In the genomic region with DNA sequence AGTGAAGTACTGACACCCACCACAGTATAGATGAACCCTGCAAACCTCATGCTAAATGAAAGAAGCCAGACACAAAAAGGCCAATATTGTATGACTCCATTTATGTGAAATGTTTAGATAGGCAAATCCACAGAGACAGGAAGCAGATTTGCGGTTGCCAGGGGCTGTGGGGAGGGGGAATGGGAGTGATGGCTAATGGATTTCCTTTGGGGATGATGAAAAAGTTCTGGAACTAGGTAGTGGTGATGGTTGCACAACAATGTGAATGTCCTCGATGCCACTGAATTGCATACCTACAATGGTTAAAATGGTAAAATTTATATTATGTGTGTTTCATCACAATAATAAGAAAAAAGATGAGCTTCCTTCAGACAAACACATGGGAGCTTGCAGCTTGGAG, we compare ENCODE assay signal across 1 cellular context.
TF ChIP-seq lines count a peak whose summit lies in the region.

No MANE protein-coding gene starts in this region.

TF ChIP-seq in GM23338, 12 proteins besides CTCF, POLR2A, EP300 and RAD21 (continued from another document):
- TF ChIP-seq, protein P1, sequence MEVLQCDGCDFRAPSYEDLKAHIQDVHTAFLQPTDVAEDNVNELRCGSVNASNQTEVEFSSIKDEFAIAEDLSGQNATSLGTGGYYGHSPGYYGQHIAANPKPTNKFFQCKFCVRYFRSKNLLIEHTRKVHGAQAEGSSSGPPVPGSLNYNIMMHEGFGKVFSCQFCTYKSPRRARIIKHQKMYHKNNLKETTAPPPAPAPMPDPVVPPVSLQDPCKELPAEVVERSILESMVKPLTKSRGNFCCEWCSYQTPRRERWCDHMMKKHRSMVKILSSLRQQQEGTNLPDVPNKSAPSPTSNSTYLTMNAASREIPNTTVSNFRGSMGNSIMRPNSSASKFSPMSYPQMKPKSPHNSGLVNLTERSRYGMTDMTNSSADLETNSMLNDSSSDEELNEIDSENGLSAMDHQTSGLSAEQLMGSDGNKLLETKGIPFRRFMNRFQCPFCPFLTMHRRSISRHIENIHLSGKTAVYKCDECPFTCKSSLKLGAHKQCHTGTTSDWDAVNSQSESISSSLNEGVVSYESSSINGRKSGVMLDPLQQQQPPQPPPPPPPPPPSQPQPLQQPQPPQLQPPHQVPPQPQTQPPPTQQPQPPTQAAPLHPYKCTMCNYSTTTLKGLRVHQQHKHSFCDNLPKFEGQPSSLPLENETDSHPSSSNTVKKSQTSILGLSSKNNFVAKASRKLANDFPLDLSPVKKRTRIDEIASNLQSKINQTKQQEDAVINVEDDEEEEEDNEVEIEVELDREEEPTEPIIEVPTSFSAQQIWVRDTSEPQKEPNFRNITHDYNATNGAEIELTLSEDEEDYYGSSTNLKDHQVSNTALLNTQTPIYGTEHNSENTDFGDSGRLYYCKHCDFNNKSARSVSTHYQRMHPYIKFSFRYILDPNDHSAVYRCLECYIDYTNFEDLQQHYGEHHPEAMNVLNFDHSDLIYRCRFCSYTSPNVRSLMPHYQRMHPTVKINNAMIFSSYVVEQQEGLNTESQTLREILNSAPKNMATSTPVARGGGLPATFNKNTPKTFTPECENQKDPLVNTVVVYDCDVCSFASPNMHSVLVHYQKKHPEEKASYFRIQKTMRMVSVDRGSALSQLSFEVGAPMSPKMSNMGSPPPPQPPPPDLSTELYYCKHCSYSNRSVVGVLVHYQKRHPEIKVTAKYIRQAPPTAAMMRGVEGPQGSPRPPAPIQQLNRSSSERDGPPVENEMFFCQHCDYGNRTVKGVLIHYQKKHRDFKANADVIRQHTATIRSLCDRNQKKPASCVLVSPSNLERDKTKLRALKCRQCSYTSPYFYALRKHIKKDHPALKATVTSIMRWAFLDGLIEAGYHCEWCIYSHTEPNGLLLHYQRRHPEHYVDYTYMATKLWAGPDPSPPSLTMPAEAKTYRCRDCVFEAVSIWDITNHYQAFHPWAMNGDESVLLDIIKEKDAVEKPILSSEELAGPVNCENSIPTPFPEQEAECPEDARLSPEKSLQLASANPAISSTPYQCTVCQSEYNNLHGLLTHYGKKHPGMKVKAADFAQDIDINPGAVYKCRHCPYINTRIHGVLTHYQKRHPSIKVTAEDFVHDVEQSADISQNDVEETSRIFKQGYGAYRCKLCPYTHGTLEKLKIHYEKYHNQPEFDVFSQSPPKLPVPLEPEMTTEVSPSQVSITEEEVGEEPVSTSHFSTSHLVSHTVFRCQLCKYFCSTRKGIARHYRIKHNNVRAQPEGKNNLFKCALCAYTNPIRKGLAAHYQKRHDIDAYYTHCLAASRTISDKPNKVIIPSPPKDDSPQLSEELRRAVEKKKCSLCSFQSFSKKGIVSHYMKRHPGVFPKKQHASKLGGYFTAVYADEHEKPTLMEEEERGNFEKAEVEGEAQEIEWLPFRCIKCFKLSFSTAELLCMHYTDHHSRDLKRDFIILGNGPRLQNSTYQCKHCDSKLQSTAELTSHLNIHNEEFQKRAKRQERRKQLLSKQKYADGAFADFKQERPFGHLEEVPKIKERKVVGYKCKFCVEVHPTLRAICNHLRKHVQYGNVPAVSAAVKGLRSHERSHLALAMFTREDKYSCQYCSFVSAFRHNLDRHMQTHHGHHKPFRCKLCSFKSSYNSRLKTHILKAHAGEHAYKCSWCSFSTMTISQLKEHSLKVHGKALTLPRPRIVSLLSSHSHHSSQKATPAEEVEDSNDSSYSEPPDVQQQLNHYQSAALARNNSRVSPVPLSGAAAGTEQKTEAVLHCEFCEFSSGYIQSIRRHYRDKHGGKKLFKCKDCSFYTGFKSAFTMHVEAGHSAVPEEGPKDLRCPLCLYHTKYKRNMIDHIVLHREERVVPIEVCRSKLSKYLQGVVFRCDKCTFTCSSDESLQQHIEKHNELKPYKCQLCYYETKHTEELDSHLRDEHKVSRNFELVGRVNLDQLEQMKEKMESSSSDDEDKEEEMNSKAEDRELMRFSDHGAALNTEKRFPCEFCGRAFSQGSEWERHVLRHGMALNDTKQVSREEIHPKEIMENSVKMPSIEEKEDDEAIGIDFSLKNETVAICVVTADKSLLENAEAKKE (CRISPR knock-in tag; IDR thresholded peaks at IDR 0.05): no peak
- no peak for TF ChIP-seq EZH2phosphoT487 (IDR thresholded peaks at IDR 0.05; ENCODE audit: unreplicated experiment)
- TF ChIP-seq, protein P2, sequence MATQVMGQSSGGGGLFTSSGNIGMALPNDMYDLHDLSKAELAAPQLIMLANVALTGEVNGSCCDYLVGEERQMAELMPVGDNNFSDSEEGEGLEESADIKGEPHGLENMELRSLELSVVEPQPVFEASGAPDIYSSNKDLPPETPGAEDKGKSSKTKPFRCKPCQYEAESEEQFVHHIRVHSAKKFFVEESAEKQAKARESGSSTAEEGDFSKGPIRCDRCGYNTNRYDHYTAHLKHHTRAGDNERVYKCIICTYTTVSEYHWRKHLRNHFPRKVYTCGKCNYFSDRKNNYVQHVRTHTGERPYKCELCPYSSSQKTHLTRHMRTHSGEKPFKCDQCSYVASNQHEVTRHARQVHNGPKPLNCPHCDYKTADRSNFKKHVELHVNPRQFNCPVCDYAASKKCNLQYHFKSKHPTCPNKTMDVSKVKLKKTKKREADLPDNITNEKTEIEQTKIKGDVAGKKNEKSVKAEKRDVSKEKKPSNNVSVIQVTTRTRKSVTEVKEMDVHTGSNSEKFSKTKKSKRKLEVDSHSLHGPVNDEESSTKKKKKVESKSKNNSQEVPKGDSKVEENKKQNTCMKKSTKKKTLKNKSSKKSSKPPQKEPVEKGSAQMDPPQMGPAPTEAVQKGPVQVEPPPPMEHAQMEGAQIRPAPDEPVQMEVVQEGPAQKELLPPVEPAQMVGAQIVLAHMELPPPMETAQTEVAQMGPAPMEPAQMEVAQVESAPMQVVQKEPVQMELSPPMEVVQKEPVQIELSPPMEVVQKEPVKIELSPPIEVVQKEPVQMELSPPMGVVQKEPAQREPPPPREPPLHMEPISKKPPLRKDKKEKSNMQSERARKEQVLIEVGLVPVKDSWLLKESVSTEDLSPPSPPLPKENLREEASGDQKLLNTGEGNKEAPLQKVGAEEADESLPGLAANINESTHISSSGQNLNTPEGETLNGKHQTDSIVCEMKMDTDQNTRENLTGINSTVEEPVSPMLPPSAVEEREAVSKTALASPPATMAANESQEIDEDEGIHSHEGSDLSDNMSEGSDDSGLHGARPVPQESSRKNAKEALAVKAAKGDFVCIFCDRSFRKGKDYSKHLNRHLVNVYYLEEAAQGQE (IDR thresholded peaks at IDR 0.05; ENCODE audit: unreplicated experiment): no peak
- TF ChIP-seq CREB1 (CRISPR knock-in tag; IDR thresholded peaks at IDR 0.05; ENCODE audit: low read depth): no peak
- TF ChIP-seq NANOG (IDR thresholded peaks at IDR 0.05; ENCODE audit: borderline replicate concordance): no peak
- TF ChIP-seq JUNB (IDR thresholded peaks at IDR 0.05; ENCODE audit: unreplicated experiment): no peak
- no peak for TF ChIP-seq STAT1 (IDR thresholded peaks at IDR 0.05; ENCODE audit: unreplicated experiment)
- TF ChIP-seq POLR2AphosphoS5 (IDR thresholded peaks at IDR 0.05; ENCODE audit: low read depth): no peak
- no peak for TF ChIP-seq ZNF114 (CRISPR knock-in tag; IDR thresholded peaks at IDR 0.05)
- TF ChIP-seq, protein P3, sequence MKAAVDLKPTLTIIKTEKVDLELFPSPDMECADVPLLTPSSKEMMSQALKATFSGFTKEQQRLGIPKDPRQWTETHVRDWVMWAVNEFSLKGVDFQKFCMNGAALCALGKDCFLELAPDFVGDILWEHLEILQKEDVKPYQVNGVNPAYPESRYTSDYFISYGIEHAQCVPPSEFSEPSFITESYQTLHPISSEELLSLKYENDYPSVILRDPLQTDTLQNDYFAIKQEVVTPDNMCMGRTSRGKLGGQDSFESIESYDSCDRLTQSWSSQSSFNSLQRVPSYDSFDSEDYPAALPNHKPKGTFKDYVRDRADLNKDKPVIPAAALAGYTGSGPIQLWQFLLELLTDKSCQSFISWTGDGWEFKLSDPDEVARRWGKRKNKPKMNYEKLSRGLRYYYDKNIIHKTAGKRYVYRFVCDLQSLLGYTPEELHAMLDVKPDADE (IDR thresholded peaks at IDR 0.05): no peak
